20 cellular contexts compared by ENCODE assay signal in the genomic region with DNA sequence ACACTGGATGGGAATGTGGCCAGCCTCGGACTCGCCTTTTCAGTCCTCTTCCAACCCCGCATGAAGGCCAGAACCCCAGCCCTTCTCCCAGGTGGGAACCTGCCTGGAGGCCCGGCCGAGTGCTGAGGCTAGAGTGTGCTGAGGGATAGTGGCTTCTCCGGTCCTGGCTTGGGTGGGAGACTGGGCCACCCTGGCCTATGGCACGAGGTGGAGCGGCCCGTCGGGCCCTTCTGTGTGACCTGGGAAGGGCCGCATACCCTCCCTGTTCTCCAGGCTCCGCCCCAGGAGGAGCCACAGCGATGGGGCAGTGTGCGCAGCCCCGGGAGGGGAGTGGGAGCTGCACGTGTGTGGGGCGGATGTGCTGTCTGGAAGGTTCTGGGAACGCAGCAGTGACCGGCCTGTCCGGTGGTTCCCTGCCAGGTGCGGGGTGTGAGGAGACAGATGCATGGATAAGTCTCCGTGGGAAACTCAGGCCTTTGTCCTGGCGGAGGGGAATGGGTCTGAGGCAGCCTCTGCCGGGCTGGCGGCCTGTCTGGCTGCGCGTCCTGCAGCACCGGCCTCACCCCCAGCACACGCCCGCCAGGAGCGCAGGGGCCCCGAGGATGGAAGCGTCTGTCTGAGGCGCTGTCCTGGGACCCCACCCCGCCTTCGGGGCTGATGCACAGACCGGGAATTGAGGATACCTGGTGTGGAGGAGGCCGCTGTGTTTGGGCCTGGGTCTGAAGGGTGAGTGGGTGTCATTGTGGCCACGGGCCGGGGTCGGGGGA. TPM values are rescaled to one million over a fixed set of nuclear protein-coding genes. Genes with fewer than 3 reads are reported as not detected.
DNase-seq lines count a peak whose midpoint lies in the region; ATAC-seq and TF ChIP-seq lines count a peak whose summit lies in the region.
"Had no signal": no experiment of that assay in that cellular context is flagged by ENCODE, and none has a peak within 500 bp of the region (broad histone marks: within the 10 kb centered on the region; RNA-seq: fewer than 3 reads in every experiment).

No MANE protein-coding gene starts in this region.

- H3K79me2 ChIP-seq in SK-N-SH (ENCODE audit: insufficient read depth) = no peaks in the 10 kb centered on the region

- no peak overlapping the region for H3K4me3 Mint-ChIP-seq in activated CD8-positive, alpha-beta T cell treated with anti-CD3 and anti-CD28 coated beads for 36 hours

- no peak overlapping the region for H3K27ac ChIP-seq in SK-N-SH (ENCODE audit: low read depth in 2 of 2, low read length in 1 of 2)
- H3K27ac ChIP-seq: coronary artery, PC-9, SK-N-MC had no signal

- peaks cover 45% of the 10 kb centered on the region for H3K27me3 Mint-ChIP-seq in activated CD8-positive, alpha-beta T cell treated with anti-CD3 and anti-CD28 coated beads for 36 hours

- H3K36me3 ChIP-seq in SK-N-SH (replicated peaks in 1 of 2; ENCODE audit: control insufficient read depth in 1 of 2, insufficient read depth in 2 of 2, low read length in 1 of 2) = no peaks in the 10 kb centered on the region

- H3K9me3 ChIP-seq in SK-N-SH = peaks cover 1% of the 10 kb centered on the region; the same call in 1 of the 2 replicates
- peaks cover 6% of the 10 kb centered on the region for H3K9me3 ChIP-seq in iPS-18c (ENCODE audit: control insufficient read depth, insufficient read depth, low read length)

- no peak for TF ChIP-seq EP300 in SK-N-SH (IDR thresholded peaks at IDR 0.05; ENCODE audit: borderline replicate concordance in 1 of 2, low read depth in 1 of 2, low read length in 1 of 2)

- no peaks in the 10 kb centered on the region for H3K36me3 Mint-ChIP-seq in activated CD8-positive, alpha-beta T cell treated with anti-CD3 and anti-CD28 coated beads for 36 hours (ENCODE audit: low read depth)

- TF ChIP-seq CTCF in SK-N-SH (IDR thresholded peaks at IDR 0.05) (no peak), GM13976 (IDR thresholded peaks at IDR 0.05; ENCODE audit: borderline replicate concordance, control extremely low read depth, extremely low read depth, insufficient read depth, missing control alignments) (no peak)
- TF ChIP-seq CTCF in activated CD8-positive, alpha-beta T cell treated with anti-CD3 and anti-CD28 coated beads for 36 hours (IDR thresholded peaks at IDR 0.05) = no peak

- H3K4me1 ChIP-seq in SK-N-SH (ENCODE audit: control insufficient read depth in 1 of 2, insufficient read depth in 2 of 2, low read depth in 1 of 2, low read length in 1 of 2) = peaks cover 0 to 3% of the 10 kb centered on the region in 2 experiments; a peak in 1 of 4 replicates

- H3K27ac Mint-ChIP-seq in activated CD8-positive, alpha-beta T cell treated with anti-CD3 and anti-CD28 coated beads for 36 hours = no peak overlapping the region

- H4K20me1 ChIP-seq in SK-N-SH (ENCODE audit: insufficient read depth) = no peaks in the 10 kb centered on the region

- no peak overlapping the region for H2AFZ ChIP-seq in SK-N-SH (ENCODE audit: low read depth)
- H2AFZ ChIP-seq: PC-9 had no signal

- H3K9me2 ChIP-seq in SK-N-SH = no peaks in the 10 kb centered on the region

- peaks cover 32% of the 10 kb centered on the region for H3K4me1 Mint-ChIP-seq in activated CD8-positive, alpha-beta T cell treated with anti-CD3 and anti-CD28 coated beads for 36 hours (ENCODE audit: low read depth)

- H3K4me3 ChIP-seq in SK-N-SH (ENCODE audit: low read depth in 2 of 2, low read length in 1 of 2) (no peak overlapping the region), iPS-18c (ENCODE audit: insufficient read depth, low read depth, low read length) (peak overlapping the region; percentile 15; the same call in 1 of the 2 replicates)
- H3K4me3 ChIP-seq: PC-9, SK-N-MC had no signal

- H3K27me3 ChIP-seq in SK-N-SH (ENCODE audit: insufficient read depth) = peaks cover 94% of the 10 kb centered on the region

- CTCF ChIA-PET in SK-N-SH (lab: Yijun Ruan, JAX) = interaction anchor here (1.0 to 2.6 kb wide), 15 partner anchors 9 to 188 kb away, joined by 3 to 30 read pairs (median 10); a partner anchor contains a TSS
- CTCF ChIA-PET in activated CD8-positive, alpha-beta T cell treated with anti-CD3 and anti-CD28 coated beads for 36 hours (lab: Charles Lee) = interaction anchor here (1.0 to 1.9 kb wide), 10 partner anchors 9 to 131 kb away, joined by 3 to 13 read pairs (median 7); a partner anchor contains a TSS

- H3K9ac ChIP-seq in SK-N-SH = no peak overlapping the region

- POLR2A ChIA-PET in SK-N-SH (lab: Yijun Ruan, JAX) = interaction anchor here (1.5 kb wide), 1 partner anchor 35 kb away, joined by 3 read pairs; no protein-coding TSS in a partner anchor
- POLR2A ChIA-PET in activated CD8-positive, alpha-beta T cell treated with anti-CD3 and anti-CD28 coated beads for 36 hours (lab: Charles Lee) = interaction anchor here (1.1 to 1.7 kb wide), 2 partner anchors 35 to 63 kb away, joined by 3 to 11 read pairs; no protein-coding TSS in a partner anchor

- ATAC-seq in activated CD8-positive, alpha-beta T cell treated with anti-CD3 and anti-CD28 coated beads for 36 hours = no peak

- no peak overlapping the region for H3K4me2 ChIP-seq in SK-N-SH

- intact Hi-C loops in activated CD8-positive, alpha-beta T cell treated with anti-CD3 and anti-CD28 coated beads for 36 hours (cut with micrococcal nuclease) = loop anchor here (2.0 kb wide), 2 partner anchors 35 to 107 kb away; no protein-coding TSS in a partner anchor

- in situ Hi-C loops in GM13976 (cut with MboI; ENCODE audit: low sequenced_read_pairs, unreplicated experiment) = no loop called here

- peak; percentile 13 for DNase-seq in stimulated activated CD4-positive, alpha-beta T cell treated with anti-CD3 and anti-CD28 coated beads, Interleukin-15, amount 100 ng/mL, for 24 hours
- no peak for DNase-seq in stimulated activated CD4-positive, alpha-beta T cell treated with anti-CD3 and anti-CD28 coated beads, Interleukin-2, amount 100 ng/mL, for 24 hours
- DNase-seq in SK-N-SH (no peak), GM13976 (ENCODE audit: low spot score) (no peak), inferior parietal cortex (ENCODE audit: extremely low spot score) (no peak), NCI-H146 (lab: John Stamatoyannopoulos, UW) (no peak)
- no peak for DNase-seq in activated CD8-positive, alpha-beta T cell treated with anti-CD3 and anti-CD28 coated beads for 36 hours
- DNase-seq: activated CD4-positive, alpha-beta T cell treated with anti-CD3 and anti-CD28 coated beads for 48 hours; DMS153; NCI-H526 treated with DMSO at 0.1 percent for 48 hours; PC-9 had no signal

- H3F3A ChIP-seq in SK-N-SH (replicated peaks; ENCODE audit: insufficient read depth) = peaks cover 4% of the 10 kb centered on the region

- H3K9me3 Mint-ChIP-seq in activated CD8-positive, alpha-beta T cell treated with anti-CD3 and anti-CD28 coated beads for 36 hours = peaks cover 4% of the 10 kb centered on the region

- WGBS in SK-N-SH (ENCODE audit: low lambda C conversion rate) = 6% methylated on average over 8 of the region's 41 CpGs

- no peak for TF ChIP-seq RAD21 in SK-N-SH (IDR thresholded peaks at IDR 0.05; ENCODE audit: low read length)

TF ChIP-seq in SK-N-SH, 30 proteins besides CTCF, POLR2A, EP300 and RAD21:
- 0 out of 2 replicates have a peak, but pooled peaks have one; percentile 51 for TF ChIP-seq EZH2phosphoT487 (IDR thresholded peaks at IDR 0.05; ENCODE audit: borderline replicate concordance, low read depth)
- no peak for TF ChIP-seq GATA2 (CRISPR knock-in tag; IDR thresholded peaks at IDR 0.05)

RNA-seq across cellular contexts. Expression of a gene that starts 1.1 kb away (rescaled TPM):
- not detected in 2 replicates for polyA plus RNA-seq in SK-N-SH (2012; rRNA removed)
- polyA plus RNA-seq in SK-N-SH (2012; cell fraction: cytosol; rRNA removed) = not detected in 2 replicates
- not detected in 2 replicates for polyA plus RNA-seq in SK-N-SH (2012; cell fraction: nucleus; rRNA removed)
- total RNA-seq in activated CD8-positive, alpha-beta T cell treated with anti-CD3 and anti-CD28 coated beads for 36 hours = not detected
- total RNA-seq: glomerular endothelial cell, HT1080, lung microvascular endothelial cell, PC-9, renal cortical epithelial cell had no signal
- polyA plus RNA-seq: esophagus, neural cell had no signal

RNA-seq across cellular contexts. Expression of a gene that starts 55.4 kb away (rescaled TPM):
- polyA plus RNA-seq in SK-N-SH (2012; rRNA removed) = not detected in 2 replicates
- polyA plus RNA-seq in SK-N-SH (2012; cell fraction: cytosol; rRNA removed) = 0.01 TPM in 1 of 2 replicates, not detected in the other
- 0.19 and 0.23 TPM in 2 replicates for polyA plus RNA-seq in SK-N-SH (2012; cell fraction: nucleus; rRNA removed)
- total RNA-seq in activated CD8-positive, alpha-beta T cell treated with anti-CD3 and anti-CD28 coated beads for 36 hours = 10 to 100 TPM; 78.5 to 78.7 TPM
- total RNA-seq: HT1080 had no signal
- polyA plus RNA-seq: neural cell had no signal
